ENCODE assay signal across 8 cellular contexts in genomic region chr4:82044141-82044993, GRCh38.
DNase-seq lines count a peak whose midpoint lies in the region; ATAC-seq and TF ChIP-seq lines count a peak whose summit lies in the region.

No MANE protein-coding gene starts in this region.

- peak overlapping the region; percentile 80 for H3K4me2 ChIP-seq in neural cell (ENCODE audit: low read length)

- ATAC-seq in WTC11 (peak; percentile 79), HG02610 (IDR thresholded peaks at IDR 0.05; ENCODE audit: unreplicated experiment) (no peak), HG03432 (IDR thresholded peaks at IDR 0.05; ENCODE audit: unreplicated experiment) (no peak), GM19023 (IDR thresholded peaks at IDR 0.05; ENCODE audit: unreplicated experiment) (no peak)

- H3K4me3 ChIP-seq in NB4 (ENCODE audit: low read depth, low read length) (no peak overlapping the region), fibroblast of villous mesenchyme (ENCODE audit: low read depth, low read length) (no peak overlapping the region), neural cell (ENCODE audit: low read length) (peak overlapping the region; percentile 81)

- TF ChIP-seq RAD21 in neural cell (conservative IDR thresholded peaks at IDR 0.05) = peak; percentile 40

- H3K9me3 Mint-ChIP-seq in WTC11 = no peaks in the 10 kb centered on the region

- no peaks in the 10 kb centered on the region for H3K36me3 ChIP-seq in neural cell (ENCODE audit: insufficient read depth, low read length)

- no peaks in the 10 kb centered on the region for H3K79me2 ChIP-seq in neural cell (replicated peaks; ENCODE audit: insufficient read depth, low read length)

- H3K36me3 Mint-ChIP-seq in WTC11 = no peaks in the 10 kb centered on the region

- no peaks in the 10 kb centered on the region for H3F3A ChIP-seq in neural cell (ENCODE audit: insufficient read depth, low read length, poor library complexity, severe bottlenecking)

- no peak for TF ChIP-seq POLR2A in NB4 (IDR thresholded peaks at IDR 0.05; ENCODE audit: extremely low read depth, insufficient read length)

- H3K27me3 Mint-ChIP-seq in WTC11 (ENCODE audit: low read depth) = peaks cover 37% of the 10 kb centered on the region

- no peak overlapping the region for H2AFZ ChIP-seq in neural cell (ENCODE audit: low read depth, low read length)

- TF ChIP-seq CTCF in NB4 (IDR thresholded peaks at IDR 0.05; ENCODE audit: low read depth, low read length) (no peak), WTC11 (IDR thresholded peaks at IDR 0.05) (no peak), fibroblast of villous mesenchyme (IDR thresholded peaks at IDR 0.05; ENCODE audit: insufficient read depth, low read depth, low read length) (no peak), neural cell (IDR thresholded peaks at IDR 0.05; ENCODE audit: poor library complexity, severe bottlenecking) (no peak)

- DNase-seq in EH (ENCODE audit: low read depth) (peak; percentile 39), NB4 (ENCODE audit: low read depth) (peak; percentile 72), WTC11 (ENCODE audit: low spot score) (peak; percentile 80), fibroblast of villous mesenchyme (ENCODE audit: low read depth) (peak; percentile 2)

- no peak overlapping the region for H3K27ac Mint-ChIP-seq in WTC11

- TF ChIP-seq EP300 in neural cell (conservative IDR thresholded peaks at IDR 0.05; ENCODE audit: poor library complexity, severe bottlenecking) = peak; percentile 40

- POLR2A ChIA-PET in WTC11 (lab: Charles Lee) = interaction anchor here (0.6 to 0.7 kb wide), 3 partner anchors 14 to 584 kb away, joined by 3 to 10 read pairs (median 4); no protein-coding TSS in a partner anchor

- no peak overlapping the region for H3K27ac ChIP-seq in neural cell (ENCODE audit: low read length)

- CTCF ChIA-PET in WTC11 (lab: Charles Lee) = interaction anchor here (0.6 to 2.6 kb wide), 5 partner anchors 125 to 491 kb away, joined by 3 to 13 read pairs (median 5); no protein-coding TSS in a partner anchor

- peaks cover 6% of the 10 kb centered on the region for H3K27me3 ChIP-seq in neural cell (ENCODE audit: insufficient read depth, low read depth, low read length)

- no peaks in the 10 kb centered on the region for H3K9me3 ChIP-seq in neural cell (ENCODE audit: low read length)

- peak overlapping the region; percentile 81 for H3K4me3 Mint-ChIP-seq in WTC11

- H3K4me1 Mint-ChIP-seq in WTC11 = peaks cover 25% of the 10 kb centered on the region

- no peaks in the 10 kb centered on the region for H4K20me1 ChIP-seq in neural cell (ENCODE audit: insufficient read depth)

- peak overlapping the region; percentile 68 for H3K9ac ChIP-seq in neural cell (ENCODE audit: low read length)

- no peaks in the 10 kb centered on the region for H3K9me2 ChIP-seq in neural cell (ENCODE audit: insufficient read depth, low read length)

TF ChIP-seq in WTC11, 78 proteins besides CTCF, POLR2A, EP300 and RAD21 (continues in another document):
- TF ChIP-seq KAT7 (CRISPR knock-in tag; IDR thresholded peaks at IDR 0.05; ENCODE audit: borderline replicate concordance) (peak; percentile 85; the same call in 1 of the 2 replicates), ZNF671 (CRISPR knock-in tag; IDR thresholded peaks at IDR 0.05) (no peak), ETV6 (CRISPR knock-in tag; IDR thresholded peaks at IDR 0.05) (0 out of 2 replicates have a peak, but pooled peaks have one; percentile 50), FOXJ3 (CRISPR knock-in tag; IDR thresholded peaks at IDR 0.05; ENCODE audit: borderline replicate concordance) (no peak), E2F5 (CRISPR knock-in tag; IDR thresholded peaks at IDR 0.05) (0 out of 2 replicates have a peak, but pooled peaks have one; percentile 35), MAX (CRISPR knock-in tag; IDR thresholded peaks at IDR 0.05) (peak; percentile 65)

TF ChIP-seq in neural cell, 6 proteins besides CTCF, POLR2A, EP300 and RAD21:
- TF ChIP-seq REST (IDR thresholded peaks at IDR 0.05; ENCODE audit: borderline replicate concordance) (no peak), TAF1 (IDR thresholded peaks at IDR 0.05; ENCODE audit: low read depth) (peak; percentile 37), EZH2 (IDR thresholded peaks at IDR 0.05; ENCODE audit: borderline replicate concordance, insufficient read depth, low read length, poor library complexity, severe bottlenecking) (no peak), MXI1 (conservative IDR thresholded peaks at IDR 0.05; ENCODE audit: poor library complexity, severe bottlenecking) (peak; percentile 44), SMC3 (conservative IDR thresholded peaks at IDR 0.05; ENCODE audit: poor library complexity) (peak; percentile 51), POLR2AphosphoS5 (IDR thresholded peaks at IDR 0.05) (peak; percentile 10)

Comparison
In these comparisons a context has a peak if more than half of its experiments do, and no peak if none do; other contexts are left out.
1. DNase-seq: peak in every context shown above with its lines; median percentile 80 in WTC11; 72 in NB4; 39 in EH; 2 in fibroblast of villous mesenchyme.